1 cellular context compared by ENCODE assay signal in the genomic region with DNA sequence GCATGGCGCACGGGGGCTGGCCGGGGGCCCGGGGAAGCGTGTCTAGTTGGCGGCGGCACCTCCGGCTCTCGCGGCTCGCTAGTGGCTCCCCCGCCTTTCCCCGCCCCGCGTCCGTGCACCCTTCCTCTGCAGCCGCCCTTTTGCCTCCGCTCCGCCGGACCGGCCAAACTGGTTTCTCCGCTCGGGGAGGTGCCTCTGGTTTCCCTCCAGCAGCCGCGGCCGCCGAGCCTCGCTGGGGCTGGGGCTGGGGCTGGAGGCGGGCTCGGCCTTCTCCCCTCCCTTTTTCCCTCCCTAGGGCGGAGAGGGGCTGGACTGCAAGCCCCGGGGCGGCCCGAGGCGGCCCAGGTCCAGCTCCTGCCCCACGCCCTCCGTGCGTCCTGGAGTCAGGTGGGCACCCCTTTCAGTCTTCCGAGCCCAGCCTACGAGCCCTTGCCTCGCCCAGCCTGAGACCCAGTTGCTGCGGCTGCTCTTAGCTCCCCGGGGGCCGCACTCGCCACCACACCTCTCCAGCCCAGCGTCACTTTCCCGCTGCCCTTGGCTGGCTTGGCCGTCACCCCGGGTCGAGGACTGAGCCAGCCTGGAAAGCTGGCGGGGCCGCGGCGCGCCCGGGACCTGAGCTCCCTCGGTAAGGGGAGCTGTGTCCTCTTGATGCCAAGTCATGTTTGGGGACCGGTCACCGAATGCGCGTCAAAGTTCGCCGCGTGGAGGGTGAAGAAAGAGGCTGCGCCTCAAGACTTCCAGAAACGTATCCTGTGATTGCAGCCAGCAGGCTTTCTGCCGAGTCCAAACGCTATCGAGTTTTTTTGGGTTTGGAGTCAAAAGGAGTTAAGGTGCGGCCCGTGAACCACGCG.
TF ChIP-seq lines count a peak whose summit lies in the region.

A gene (minus strand): TSS at position 197 of the 851 bp plus-strand sequence. CDS start 71,508 bp downstream, outside the sequence.

TF ChIP-seq in WTC11, 78 proteins besides CTCF, POLR2A, EP300 and RAD21 (continued from another document):
- TF ChIP-seq, protein P1, sequence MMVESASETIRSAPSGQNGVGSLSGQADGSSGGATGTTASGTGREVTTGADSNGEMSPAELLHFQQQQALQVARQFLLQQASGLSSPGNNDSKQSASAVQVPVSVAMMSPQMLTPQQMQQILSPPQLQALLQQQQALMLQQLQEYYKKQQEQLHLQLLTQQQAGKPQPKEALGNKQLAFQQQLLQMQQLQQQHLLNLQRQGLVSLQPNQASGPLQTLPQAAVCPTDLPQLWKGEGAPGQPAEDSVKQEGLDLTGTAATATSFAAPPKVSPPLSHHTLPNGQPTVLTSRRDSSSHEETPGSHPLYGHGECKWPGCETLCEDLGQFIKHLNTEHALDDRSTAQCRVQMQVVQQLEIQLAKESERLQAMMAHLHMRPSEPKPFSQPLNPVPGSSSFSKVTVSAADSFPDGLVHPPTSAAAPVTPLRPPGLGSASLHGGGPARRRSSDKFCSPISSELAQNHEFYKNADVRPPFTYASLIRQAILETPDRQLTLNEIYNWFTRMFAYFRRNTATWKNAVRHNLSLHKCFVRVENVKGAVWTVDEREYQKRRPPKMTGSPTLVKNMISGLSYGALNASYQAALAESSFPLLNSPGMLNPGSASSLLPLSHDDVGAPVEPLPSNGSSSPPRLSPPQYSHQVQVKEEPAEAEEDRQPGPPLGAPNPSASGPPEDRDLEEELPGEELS (CRISPR knock-in tag; IDR thresholded peaks at IDR 0.05), result peak; percentile 57; the same call in 1 of the 2 replicates
- TF ChIP-seq GABPB1 (CRISPR knock-in tag; IDR thresholded peaks at IDR 0.05), result peak; percentile 41; the same call in 1 of the 2 replicates
- TF ChIP-seq ZNF671 (CRISPR knock-in tag; IDR thresholded peaks at IDR 0.05), result no peak
- TF ChIP-seq TP53 (CRISPR knock-in tag; IDR thresholded peaks at IDR 0.05), result peak; percentile 63; the same call in 1 of the 2 replicates
- TF ChIP-seq, protein P2, sequence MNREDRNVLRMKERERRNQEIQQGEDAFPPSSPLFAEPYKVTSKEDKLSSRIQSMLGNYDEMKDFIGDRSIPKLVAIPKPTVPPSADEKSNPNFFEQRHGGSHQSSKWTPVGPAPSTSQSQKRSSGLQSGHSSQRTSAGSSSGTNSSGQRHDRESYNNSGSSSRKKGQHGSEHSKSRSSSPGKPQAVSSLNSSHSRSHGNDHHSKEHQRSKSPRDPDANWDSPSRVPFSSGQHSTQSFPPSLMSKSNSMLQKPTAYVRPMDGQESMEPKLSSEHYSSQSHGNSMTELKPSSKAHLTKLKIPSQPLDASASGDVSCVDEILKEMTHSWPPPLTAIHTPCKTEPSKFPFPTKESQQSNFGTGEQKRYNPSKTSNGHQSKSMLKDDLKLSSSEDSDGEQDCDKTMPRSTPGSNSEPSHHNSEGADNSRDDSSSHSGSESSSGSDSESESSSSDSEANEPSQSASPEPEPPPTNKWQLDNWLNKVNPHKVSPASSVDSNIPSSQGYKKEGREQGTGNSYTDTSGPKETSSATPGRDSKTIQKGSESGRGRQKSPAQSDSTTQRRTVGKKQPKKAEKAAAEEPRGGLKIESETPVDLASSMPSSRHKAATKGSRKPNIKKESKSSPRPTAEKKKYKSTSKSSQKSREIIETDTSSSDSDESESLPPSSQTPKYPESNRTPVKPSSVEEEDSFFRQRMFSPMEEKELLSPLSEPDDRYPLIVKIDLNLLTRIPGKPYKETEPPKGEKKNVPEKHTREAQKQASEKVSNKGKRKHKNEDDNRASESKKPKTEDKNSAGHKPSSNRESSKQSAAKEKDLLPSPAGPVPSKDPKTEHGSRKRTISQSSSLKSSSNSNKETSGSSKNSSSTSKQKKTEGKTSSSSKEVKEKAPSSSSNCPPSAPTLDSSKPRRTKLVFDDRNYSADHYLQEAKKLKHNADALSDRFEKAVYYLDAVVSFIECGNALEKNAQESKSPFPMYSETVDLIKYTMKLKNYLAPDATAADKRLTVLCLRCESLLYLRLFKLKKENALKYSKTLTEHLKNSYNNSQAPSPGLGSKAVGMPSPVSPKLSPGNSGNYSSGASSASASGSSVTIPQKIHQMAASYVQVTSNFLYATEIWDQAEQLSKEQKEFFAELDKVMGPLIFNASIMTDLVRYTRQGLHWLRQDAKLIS (CRISPR knock-in tag; IDR thresholded peaks at IDR 0.05; ENCODE audit: borderline replicate concordance), result 0 out of 2 replicates have a peak, but pooled peaks have one; percentile 75
- TF ChIP-seq, protein P3, sequence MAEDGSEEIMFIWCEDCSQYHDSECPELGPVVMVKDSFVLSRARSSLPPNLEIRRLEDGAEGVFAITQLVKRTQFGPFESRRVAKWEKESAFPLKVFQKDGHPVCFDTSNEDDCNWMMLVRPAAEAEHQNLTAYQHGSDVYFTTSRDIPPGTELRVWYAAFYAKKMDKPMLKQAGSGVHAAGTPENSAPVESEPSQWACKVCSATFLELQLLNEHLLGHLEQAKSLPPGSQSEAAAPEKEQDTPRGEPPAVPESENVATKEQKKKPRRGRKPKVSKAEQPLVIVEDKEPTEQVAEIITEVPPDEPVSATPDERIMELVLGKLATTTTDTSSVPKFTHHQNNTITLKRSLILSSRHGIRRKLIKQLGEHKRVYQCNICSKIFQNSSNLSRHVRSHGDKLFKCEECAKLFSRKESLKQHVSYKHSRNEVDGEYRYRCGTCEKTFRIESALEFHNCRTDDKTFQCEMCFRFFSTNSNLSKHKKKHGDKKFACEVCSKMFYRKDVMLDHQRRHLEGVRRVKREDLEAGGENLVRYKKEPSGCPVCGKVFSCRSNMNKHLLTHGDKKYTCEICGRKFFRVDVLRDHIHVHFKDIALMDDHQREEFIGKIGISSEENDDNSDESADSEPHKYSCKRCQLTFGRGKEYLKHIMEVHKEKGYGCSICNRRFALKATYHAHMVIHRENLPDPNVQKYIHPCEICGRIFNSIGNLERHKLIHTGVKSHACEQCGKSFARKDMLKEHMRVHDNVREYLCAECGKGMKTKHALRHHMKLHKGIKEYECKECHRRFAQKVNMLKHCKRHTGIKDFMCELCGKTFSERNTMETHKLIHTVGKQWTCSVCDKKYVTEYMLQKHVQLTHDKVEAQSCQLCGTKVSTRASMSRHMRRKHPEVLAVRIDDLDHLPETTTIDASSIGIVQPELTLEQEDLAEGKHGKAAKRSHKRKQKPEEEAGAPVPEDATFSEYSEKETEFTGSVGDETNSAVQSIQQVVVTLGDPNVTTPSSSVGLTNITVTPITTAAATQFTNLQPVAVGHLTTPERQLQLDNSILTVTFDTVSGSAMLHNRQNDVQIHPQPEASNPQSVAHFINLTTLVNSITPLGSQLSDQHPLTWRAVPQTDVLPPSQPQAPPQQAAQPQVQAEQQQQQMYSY (CRISPR knock-in tag; IDR thresholded peaks at IDR 0.05), result 0 out of 2 replicates have a peak, but pooled peaks have one; percentile 9
- no peak for TF ChIP-seq CREB1 (CRISPR knock-in tag; IDR thresholded peaks at IDR 0.05)
- TF ChIP-seq, protein P4, sequence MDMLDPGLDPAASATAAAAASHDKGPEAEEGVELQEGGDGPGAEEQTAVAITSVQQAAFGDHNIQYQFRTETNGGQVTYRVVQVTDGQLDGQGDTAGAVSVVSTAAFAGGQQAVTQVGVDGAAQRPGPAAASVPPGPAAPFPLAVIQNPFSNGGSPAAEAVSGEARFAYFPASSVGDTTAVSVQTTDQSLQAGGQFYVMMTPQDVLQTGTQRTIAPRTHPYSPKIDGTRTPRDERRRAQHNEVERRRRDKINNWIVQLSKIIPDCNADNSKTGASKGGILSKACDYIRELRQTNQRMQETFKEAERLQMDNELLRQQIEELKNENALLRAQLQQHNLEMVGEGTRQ (CRISPR knock-in tag; IDR thresholded peaks at IDR 0.05), result 0 out of 2 replicates have a peak, but pooled peaks have one; percentile 11
- peak; percentile 58; the same call in 1 of the 2 replicates for TF ChIP-seq ETV6 (CRISPR knock-in tag; IDR thresholded peaks at IDR 0.05)
- TF ChIP-seq, protein P5, sequence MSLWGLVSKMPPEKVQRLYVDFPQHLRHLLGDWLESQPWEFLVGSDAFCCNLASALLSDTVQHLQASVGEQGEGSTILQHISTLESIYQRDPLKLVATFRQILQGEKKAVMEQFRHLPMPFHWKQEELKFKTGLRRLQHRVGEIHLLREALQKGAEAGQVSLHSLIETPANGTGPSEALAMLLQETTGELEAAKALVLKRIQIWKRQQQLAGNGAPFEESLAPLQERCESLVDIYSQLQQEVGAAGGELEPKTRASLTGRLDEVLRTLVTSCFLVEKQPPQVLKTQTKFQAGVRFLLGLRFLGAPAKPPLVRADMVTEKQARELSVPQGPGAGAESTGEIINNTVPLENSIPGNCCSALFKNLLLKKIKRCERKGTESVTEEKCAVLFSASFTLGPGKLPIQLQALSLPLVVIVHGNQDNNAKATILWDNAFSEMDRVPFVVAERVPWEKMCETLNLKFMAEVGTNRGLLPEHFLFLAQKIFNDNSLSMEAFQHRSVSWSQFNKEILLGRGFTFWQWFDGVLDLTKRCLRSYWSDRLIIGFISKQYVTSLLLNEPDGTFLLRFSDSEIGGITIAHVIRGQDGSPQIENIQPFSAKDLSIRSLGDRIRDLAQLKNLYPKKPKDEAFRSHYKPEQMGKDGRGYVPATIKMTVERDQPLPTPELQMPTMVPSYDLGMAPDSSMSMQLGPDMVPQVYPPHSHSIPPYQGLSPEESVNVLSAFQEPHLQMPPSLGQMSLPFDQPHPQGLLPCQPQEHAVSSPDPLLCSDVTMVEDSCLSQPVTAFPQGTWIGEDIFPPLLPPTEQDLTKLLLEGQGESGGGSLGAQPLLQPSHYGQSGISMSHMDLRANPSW (CRISPR knock-in tag; conservative IDR thresholded peaks at IDR 0.05; ENCODE audit: low read depth), result peak; percentile 65; the same call in 1 of the 2 replicates
- TF ChIP-seq, protein P6, sequence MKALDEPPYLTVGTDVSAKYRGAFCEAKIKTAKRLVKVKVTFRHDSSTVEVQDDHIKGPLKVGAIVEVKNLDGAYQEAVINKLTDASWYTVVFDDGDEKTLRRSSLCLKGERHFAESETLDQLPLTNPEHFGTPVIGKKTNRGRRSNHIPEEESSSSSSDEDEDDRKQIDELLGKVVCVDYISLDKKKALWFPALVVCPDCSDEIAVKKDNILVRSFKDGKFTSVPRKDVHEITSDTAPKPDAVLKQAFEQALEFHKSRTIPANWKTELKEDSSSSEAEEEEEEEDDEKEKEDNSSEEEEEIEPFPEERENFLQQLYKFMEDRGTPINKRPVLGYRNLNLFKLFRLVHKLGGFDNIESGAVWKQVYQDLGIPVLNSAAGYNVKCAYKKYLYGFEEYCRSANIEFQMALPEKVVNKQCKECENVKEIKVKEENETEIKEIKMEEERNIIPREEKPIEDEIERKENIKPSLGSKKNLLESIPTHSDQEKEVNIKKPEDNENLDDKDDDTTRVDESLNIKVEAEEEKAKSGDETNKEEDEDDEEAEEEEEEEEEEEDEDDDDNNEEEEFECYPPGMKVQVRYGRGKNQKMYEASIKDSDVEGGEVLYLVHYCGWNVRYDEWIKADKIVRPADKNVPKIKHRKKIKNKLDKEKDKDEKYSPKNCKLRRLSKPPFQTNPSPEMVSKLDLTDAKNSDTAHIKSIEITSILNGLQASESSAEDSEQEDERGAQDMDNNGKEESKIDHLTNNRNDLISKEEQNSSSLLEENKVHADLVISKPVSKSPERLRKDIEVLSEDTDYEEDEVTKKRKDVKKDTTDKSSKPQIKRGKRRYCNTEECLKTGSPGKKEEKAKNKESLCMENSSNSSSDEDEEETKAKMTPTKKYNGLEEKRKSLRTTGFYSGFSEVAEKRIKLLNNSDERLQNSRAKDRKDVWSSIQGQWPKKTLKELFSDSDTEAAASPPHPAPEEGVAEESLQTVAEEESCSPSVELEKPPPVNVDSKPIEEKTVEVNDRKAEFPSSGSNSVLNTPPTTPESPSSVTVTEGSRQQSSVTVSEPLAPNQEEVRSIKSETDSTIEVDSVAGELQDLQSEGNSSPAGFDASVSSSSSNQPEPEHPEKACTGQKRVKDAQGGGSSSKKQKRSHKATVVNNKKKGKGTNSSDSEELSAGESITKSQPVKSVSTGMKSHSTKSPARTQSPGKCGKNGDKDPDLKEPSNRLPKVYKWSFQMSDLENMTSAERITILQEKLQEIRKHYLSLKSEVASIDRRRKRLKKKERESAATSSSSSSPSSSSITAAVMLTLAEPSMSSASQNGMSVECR (CRISPR knock-in tag; IDR thresholded peaks at IDR 0.05; ENCODE audit: borderline replicate concordance), result peak; percentile 73; the same call in 1 of the 2 replicates
- no peak for TF ChIP-seq ZNF263 (CRISPR knock-in tag; IDR thresholded peaks at IDR 0.05; ENCODE audit: low read depth)
